In the genomic region with DNA sequence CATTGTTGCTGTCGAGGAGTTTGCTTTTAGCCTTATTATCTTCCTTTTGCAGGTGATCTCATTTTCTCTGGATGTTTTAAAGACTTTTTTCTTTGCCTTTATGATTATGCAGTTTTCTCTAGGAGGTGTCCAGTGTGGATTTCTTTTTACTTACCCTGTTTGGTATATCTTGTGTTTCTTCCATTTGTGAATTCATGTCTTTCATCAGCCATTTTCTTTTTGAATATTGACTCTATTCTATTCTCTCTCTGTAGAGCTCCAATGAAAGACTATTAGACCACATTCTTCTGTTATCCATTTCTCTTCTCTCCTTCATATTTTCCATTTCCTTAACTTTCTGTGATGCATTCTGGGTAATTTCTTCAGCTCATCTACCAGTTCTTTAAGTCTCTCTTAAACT, we compare ENCODE assay signal across 23 cellular contexts. TPM values are rescaled to one million over a fixed set of nuclear protein-coding genes. Genes with fewer than 3 reads are reported as not detected.
"Had no signal": no experiment of that assay in that cellular context is flagged by ENCODE, and none has a peak within 500 bp of the region (broad histone marks: within the 10 kb centered on the region; RNA-seq: fewer than 3 reads in every experiment).

No MANE protein-coding gene starts in this region.

- H3K36me3 ChIP-seq: esophagus muscularis mucosa, gastrocnemius medialis, heart right ventricle, left lung, lower lobe of right lung had no signal

- H3K9me3 ChIP-seq: gastrocnemius medialis, left lung, lower lobe of right lung, mucosa of descending colon had no signal

- ATAC-seq: effector memory CD8-positive, alpha-beta T cell; foreskin keratinocyte; gastrocnemius medialis; heart right ventricle; left cardiac atrium; left lung; left ventricle myocardium superior; lower lobe of right lung; mucosa of descending colon; naive thymus-derived CD8-positive, alpha-beta T cell had no signal

- FAIRE-seq: endothelial cell of umbilical vein, islet of Langerhans, keratinocyte had no signal

- H3K4me1 ChIP-seq: esophagus muscularis mucosa, heart right ventricle, left lung, lower lobe of right lung had no signal

- DNase-seq: effector CD8-positive, alpha-beta T cell; effector memory CD8-positive, alpha-beta T cell; foreskin keratinocyte; gastrocnemius medialis; glutamatergic neuron; head of caudate nucleus; heart right ventricle; hippocampal formation; left cardiac atrium; left lung; left ventricle myocardium superior; lower lobe of right lung; mesenchymal stem cell; mucosa of descending colon; naive B cell; naive thymus-derived CD8-positive, alpha-beta T cell had no signal

- H3K4me3 ChIP-seq: coronary artery, esophagus muscularis mucosa, gastrocnemius medialis, heart right ventricle, left lung, lower lobe of right lung, mucosa of descending colon had no signal

- H3K27me3 ChIP-seq: esophagus muscularis mucosa, foreskin keratinocyte, gastrocnemius medialis, left lung had no signal

- H3K27ac ChIP-seq: coronary artery, esophagus muscularis mucosa, foreskin keratinocyte, gastrocnemius medialis, heart right ventricle, left lung, lower lobe of right lung had no signal

RNA-seq across cellular contexts. Expression of a gene that starts 34.4 kb away (rescaled TPM):
- total RNA-seq: dermis microvascular lymphatic vessel endothelial cell; endothelial cell of umbilical vein; lung microvascular endothelial cell; naive thymus-derived CD8-positive, alpha-beta T cell had no signal
- polyA plus RNA-seq: endothelial cell of umbilical vein; naive thymus-derived CD8-positive, alpha-beta T cell had no signal
